In the genomic region with DNA sequence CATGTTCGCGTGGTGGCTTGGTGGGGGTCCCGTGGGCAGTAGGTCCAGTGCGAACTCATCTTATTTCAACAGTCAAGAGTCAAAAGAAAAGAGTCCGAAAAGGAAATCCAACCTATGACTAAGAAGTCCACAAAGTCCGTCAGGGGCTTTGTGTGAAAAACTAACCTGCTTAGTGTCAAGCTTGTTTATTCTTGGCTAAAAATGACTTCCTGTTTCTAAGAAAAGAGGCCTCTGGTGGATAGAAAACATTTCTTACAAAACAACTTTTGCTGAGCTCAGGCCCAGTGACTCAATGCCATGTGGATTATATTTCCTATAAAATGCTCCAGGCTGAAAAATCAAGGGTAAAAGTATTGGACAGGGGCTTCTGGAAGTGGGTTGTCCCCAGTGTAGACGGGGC, we compare ENCODE assay signal across 17 cellular contexts.
DNase-seq lines count a peak whose midpoint lies in the region; ATAC-seq and TF ChIP-seq lines count a peak whose summit lies in the region.
"Had no signal": no experiment of that assay in that cellular context is flagged by ENCODE, and none has a peak within 500 bp of the region (broad histone marks: within the 10 kb centered on the region; RNA-seq: fewer than 3 reads in every experiment).

No MANE protein-coding gene starts in this region.

- H3K4me1 ChIP-seq in aorta (ENCODE audit: control insufficient read depth in 1 of 2, insufficient read depth in 2 of 2, low read length in 2 of 2): no peaks in the 10 kb centered on the region
- H3K4me1 ChIP-seq: psoas muscle had no signal

- no peaks in the 10 kb centered on the region for H3K27me3 Mint-ChIP-seq in natural killer cell treated with Interleukin-12 subunit alpha and Interleukin-12 subunit beta and Interleukin-15 and Interleukin-18, amount 100 ng/mL, for 72 hours
- peaks cover 0 to 2% of the 10 kb centered on the region in 2 donors for H3K27me3 Mint-ChIP-seq in natural killer cell (ENCODE audit: low read depth in 2 of 2)
- H3K27me3 Mint-ChIP-seq: B cell had no signal

- H3K36me3 ChIP-seq in aorta (ENCODE audit: control insufficient read depth in 1 of 2, insufficient read depth in 2 of 2, low read length in 1 of 2) (no peaks in the 10 kb centered on the region), WERI-Rb-1 (no peaks in the 10 kb centered on the region), MG63 (no peaks in the 10 kb centered on the region)
- H3K36me3 ChIP-seq: upper lobe of left lung had no signal

- H3K27ac Mint-ChIP-seq in natural killer cell treated with Interleukin-12 subunit alpha and Interleukin-12 subunit beta and Interleukin-15 and Interleukin-18, amount 100 ng/mL, for 72 hours: peak overlapping the region; percentile 54 to 77
- H3K27ac Mint-ChIP-seq in natural killer cell: no peak overlapping the region
- H3K27ac Mint-ChIP-seq: B cell had no signal

- H3K4me1 Mint-ChIP-seq in natural killer cell treated with Interleukin-12 subunit alpha and Interleukin-12 subunit beta and Interleukin-15 and Interleukin-18, amount 100 ng/mL, for 72 hours (ENCODE audit: low read depth in 2 of 2): peaks cover 52 to 63% of the 10 kb centered on the region in 2 donors
- H3K4me1 Mint-ChIP-seq in natural killer cell: no peaks in the 10 kb centered on the region

- H3K4me3 Mint-ChIP-seq in natural killer cell treated with Interleukin-12 subunit alpha and Interleukin-12 subunit beta and Interleukin-15 and Interleukin-18, amount 100 ng/mL, for 72 hours: peak overlapping the region; percentile 38
- no peak overlapping the region for H3K4me3 Mint-ChIP-seq in natural killer cell
- H3K4me3 Mint-ChIP-seq: activated T-cell treated with anti-CD3 and anti-CD28 coated beads, Interleukin-2, amount 50 U/mL, for 4 hours; B cell had no signal

- TF ChIP-seq CTCF in natural killer cell (IDR thresholded peaks at IDR 0.05): no peak
- no peak for TF ChIP-seq CTCF in astrocyte of the spinal cord (IDR thresholded peaks at IDR 0.05; ENCODE audit: low read depth, low read length)
- no peak for TF ChIP-seq CTCF in WERI-Rb-1 (IDR thresholded peaks at IDR 0.05; ENCODE audit: low read depth, low read length)

- in situ Hi-C loops in astrocyte of the spinal cord (cut with HindIII; ENCODE audit: low sequenced_read_pairs): no loop called here

- H3K9me3 ChIP-seq in aorta (ENCODE audit: control insufficient read depth, low read length) (no peaks in the 10 kb centered on the region), WERI-Rb-1 (ENCODE audit: severe bottlenecking) (no peaks in the 10 kb centered on the region), MG63 (no peaks in the 10 kb centered on the region)
- H3K9me3 ChIP-seq: psoas muscle, upper lobe of left lung had no signal

- no peaks in the 10 kb centered on the region for H3K27me3 ChIP-seq in aorta (ENCODE audit: control insufficient read depth in 1 of 2, insufficient read depth in 2 of 2, low read length in 1 of 2)
- no peaks in the 10 kb centered on the region for H3K27me3 ChIP-seq in WERI-Rb-1 (ENCODE audit: insufficient read depth, low read depth, severe bottlenecking)
- no peaks in the 10 kb centered on the region for H3K27me3 ChIP-seq in MG63
- H3K27me3 ChIP-seq: dorsolateral prefrontal cortex, upper lobe of left lung had no signal

- no peak overlapping the region for H3K4me3 ChIP-seq in astrocyte of the spinal cord (ENCODE audit: low read depth, low read length)
- H3K4me3 ChIP-seq in aorta (ENCODE audit: low read length in 2 of 2): no peak overlapping the region
- H3K4me3 ChIP-seq in WERI-Rb-1 (ENCODE audit: low read depth, low read length): no peak overlapping the region
- no peak overlapping the region for H3K4me3 ChIP-seq in MG63
- H3K4me3 ChIP-seq: dorsolateral prefrontal cortex, psoas muscle, upper lobe of left lung had no signal

- ATAC-seq in natural killer cell treated with Interleukin-12 subunit alpha and Interleukin-12 subunit beta and Interleukin-15 and Interleukin-18, amount 100 ng/mL, for 72 hours: peak; percentile 59 to 74
- ATAC-seq in natural killer cell: no peak
- ATAC-seq in aorta (ENCODE audit: low FRiP score): peak; percentile 27
- ATAC-seq: activated T-cell treated with anti-CD3 and anti-CD28 coated beads, Interleukin-2, amount 50 U/mL, for 4 hours had no signal

- intact Hi-C loops in natural killer cell (cut with micrococcal nuclease): no loop called here
- intact Hi-C loops in aorta (cut with DNase I): no loop called here

- DNase-seq in natural killer cell treated with Interleukin-12 subunit alpha and Interleukin-12 subunit beta and Interleukin-15 and Interleukin-18, amount 100 ng/mL, for 72 hours (ENCODE audit: low spot score): no peak
- DNase-seq in natural killer cell (no peak), astrocyte of the spinal cord (ENCODE audit: low read depth, low spot score) (peak; percentile 17), mucosa of gallbladder (ENCODE audit: low spot score) (peak; percentile 15), aorta (no peak), WERI-Rb-1 (no peak), MG63 (no peak)
- no peak for DNase-seq in stimulated activated CD4-positive, alpha-beta T cell treated with anti-CD3 and anti-CD28 coated beads, Interleukin-4, amount 100 ng/mL, for 4 hours
- DNase-seq: activated T-cell treated with anti-CD3 and anti-CD28 coated beads, Interleukin-2, amount 50 U/mL, for 4 hours; amniotic stem cell; DMS79 treated with DMSO at 0.1 percent for 48 hours; dorsolateral prefrontal cortex; NCI-H1092 treated with DMSO at 0.1 percent for 48 hours; OCI-M1; psoas muscle; upper lobe of left lung had no signal

- H3K36me3 Mint-ChIP-seq in natural killer cell treated with Interleukin-12 subunit alpha and Interleukin-12 subunit beta and Interleukin-15 and Interleukin-18, amount 100 ng/mL, for 72 hours: peaks cover 19% of the 10 kb centered on the region
- no peaks in the 10 kb centered on the region for H3K36me3 Mint-ChIP-seq in natural killer cell

- H3K27ac ChIP-seq in aorta (ENCODE audit: low read depth in 1 of 2, low read length in 2 of 2) (no peak overlapping the region), WERI-Rb-1 (no peak overlapping the region)
- H3K27ac ChIP-seq: dorsolateral prefrontal cortex, psoas muscle had no signal

- H3K9me3 Mint-ChIP-seq in natural killer cell treated with Interleukin-12 subunit alpha and Interleukin-12 subunit beta and Interleukin-15 and Interleukin-18, amount 100 ng/mL, for 72 hours: no peaks in the 10 kb centered on the region
- no peaks in the 10 kb centered on the region for H3K9me3 Mint-ChIP-seq in natural killer cell
- H3K9me3 Mint-ChIP-seq: activated T-cell treated with anti-CD3 and anti-CD28 coated beads, Interleukin-2, amount 50 U/mL, for 4 hours had no signal

- 44 to 58% methylated on average over 7 of the region's 7 CpGs for WGBS in aorta, 2 donors

Comparison
In these comparisons a context has a peak if more than half of its experiments do, and no peak if none do; other contexts are left out.
1. ATAC-seq: peak in natural killer cell treated with Interleukin-12 subunit alpha and Interleukin-12 subunit beta and Interleukin-15 and Interleukin-18, amount 100 ng/mL, for 72 hours (2 of 2) and aorta (single experiment); none in natural killer cell (0 of 3).
2. H3K27ac Mint-ChIP-seq: peak in natural killer cell treated with Interleukin-12 subunit alpha and Interleukin-12 subunit beta and Interleukin-15 and Interleukin-18, amount 100 ng/mL, for 72 hours (2 of 2); none in natural killer cell (0 of 2).
3. DNase-seq: peak in astrocyte of the spinal cord (single experiment) and mucosa of gallbladder (single experiment); none in natural killer cell treated with Interleukin-12 subunit alpha and Interleukin-12 subunit beta and Interleukin-15 and Interleukin-18, amount 100 ng/mL, for 72 hours (single experiment), natural killer cell (single experiment), aorta (0 of 2), stimulated activated CD4-positive, alpha-beta T cell treated with anti-CD3 and anti-CD28 coated beads, Interleukin-4, amount 100 ng/mL, for 4 hours (0 of 2), WERI-Rb-1 (single experiment) and MG63 (single experiment).